ENCODE assay signal across 34 cellular contexts in genomic region chr14:68188174-68188573, GRCh38.
"Had no signal": no experiment of that assay in that cellular context is flagged by ENCODE, and none has a peak within 500 bp of the region (broad histone marks: within the 10 kb centered on the region; RNA-seq: fewer than 3 reads in every experiment).

No MANE protein-coding gene starts in this region.

- H3K27me3 Mint-ChIP-seq: activated CD4-positive, alpha-beta memory T cell treated with anti-CD3 and anti-CD28 coated beads, Interleukin-2, amount 10 ng/mL, durations not matched to agents 7 days and 5 days; activated CD8-positive, alpha-beta memory T cell treated with anti-CD3 and anti-CD28 coated beads, Interleukin-2, amount 10 ng/mL, durations not matched to agents 7 days and 5 days; activated naive CD4-positive, alpha-beta T cell treated with anti-CD3 and anti-CD28 coated beads, Interleukin-2, amount 10 ng/mL, durations not matched to agents 7 days and 5 days; activated naive CD8-positive, alpha-beta T cell; activated naive CD8-positive, alpha-beta T cell treated with anti-CD3 and anti-CD28 coated beads, Interleukin-2, amount 50 U/mL, for 24 hours had no signal

- H3K27ac Mint-ChIP-seq: activated CD4-positive, alpha-beta memory T cell treated with anti-CD3 and anti-CD28 coated beads, Interleukin-2, amount 10 ng/mL, durations not matched to agents 7 days and 5 days; activated CD8-positive, alpha-beta memory T cell treated with anti-CD3 and anti-CD28 coated beads, Interleukin-2, amount 10 ng/mL, durations not matched to agents 7 days and 5 days; activated naive CD4-positive, alpha-beta T cell treated with anti-CD3 and anti-CD28 coated beads, Interleukin-2, amount 10 ng/mL, durations not matched to agents 7 days and 5 days; activated naive CD8-positive, alpha-beta T cell; activated naive CD8-positive, alpha-beta T cell treated with anti-CD3 and anti-CD28 coated beads, Interleukin-2, amount 50 U/mL, for 24 hours had no signal

- H2AFZ ChIP-seq: PC-9 had no signal

- H3K4me3 ChIP-seq: PC-9 had no signal

- H3K27ac ChIP-seq: brain microvascular endothelial cell, PC-9, VCaP had no signal

- H3K4me2 ChIP-seq: PC-9 had no signal

- ATAC-seq: activated CD8-positive, alpha-beta memory T cell treated with anti-CD3 and anti-CD28 coated beads, Interleukin-2, amount 10 ng/mL, durations not matched to agents 7 days and 5 days; activated naive CD8-positive, alpha-beta T cell treated with anti-CD3 and anti-CD28 coated beads, Interleukin-2, amount 50 U/mL, for 24 hours had no signal

- H3K27me3 ChIP-seq: brain microvascular endothelial cell had no signal

- H3K9me3 Mint-ChIP-seq: activated CD4-positive, alpha-beta memory T cell treated with anti-CD3 and anti-CD28 coated beads, Interleukin-2, amount 10 ng/mL, durations not matched to agents 7 days and 5 days; activated naive CD4-positive, alpha-beta T cell treated with anti-CD3 and anti-CD28 coated beads, Interleukin-2, amount 10 ng/mL, durations not matched to agents 7 days and 5 days had no signal

- DNase-seq: activated CD4-positive, alpha-beta memory T cell treated with anti-CD3 and anti-CD28 coated beads, Interleukin-2, amount 10 ng/mL, durations not matched to agents 7 days and 5 days; activated CD4-positive, alpha-beta T cell treated with anti-CD3 and anti-CD28 coated beads for 1 hour; activated CD4-positive, alpha-beta T cell treated with anti-CD3 and anti-CD28 coated beads for 48 hours; activated CD4-positive, CD25-positive, alpha-beta regulatory T cell; activated CD8-positive, alpha-beta memory T cell treated with anti-CD3 and anti-CD28 coated beads for 24 hours; activated CD8-positive, alpha-beta memory T cell treated with anti-CD3 and anti-CD28 coated beads, Interleukin-2, amount 10 ng/mL, durations not matched to agents 7 days and 5 days; activated CD8-positive, alpha-beta memory T cell treated with anti-CD3 and anti-CD28 coated beads, Interleukin-2, amount 50 U/mL, for 48 hours; activated effector memory CD4-positive, alpha-beta T cell treated with Interleukin-2 at 50 U/mL for 16 hours; activated naive CD4-positive, alpha-beta T cell treated with anti-CD3 and anti-CD28 coated beads, Interleukin-2, amount 10 ng/mL, durations not matched to agents 7 days and 5 days; activated naive CD8-positive, alpha-beta T cell treated with anti-CD3 and anti-CD28 coated beads, Interleukin-2, amount 50 U/mL, for 24 hours; activated T-cell treated with anti-CD3 and anti-CD28 coated beads, Interleukin-2, amount 50 U/mL, for 48 hours; anterior cingulate cortex; brain microvascular endothelial cell; central memory CD4-positive, alpha-beta T cell; MM.1S; MV-4-11; NCI-H1092; NCI-H1436 treated with DMSO at 0.1 percent for 48 hours; NCI-H187; NCI-H2029 treated with DMSO at 0.1 percent for 48 hours; NCI-H2107; NCI-H2171; NCI-H510A; NCI-H526; NCI-H748 treated with DMSO at 0.1 percent for 48 hours; NK-92 treated with Interleukin-12 subunit alpha and Interleukin-12 subunit beta, amount 100 ng/mL, for 24 hours; Right ventricle myocardium superior; SW 1271; T-helper 1 cell; T-helper 2 cell; T-helper 9 cell had no signal

- H3K4me3 Mint-ChIP-seq: activated CD4-positive, alpha-beta memory T cell treated with anti-CD3 and anti-CD28 coated beads, Interleukin-2, amount 10 ng/mL, durations not matched to agents 7 days and 5 days; activated CD8-positive, alpha-beta memory T cell treated with anti-CD3 and anti-CD28 coated beads, Interleukin-2, amount 10 ng/mL, durations not matched to agents 7 days and 5 days; activated naive CD4-positive, alpha-beta T cell treated with anti-CD3 and anti-CD28 coated beads, Interleukin-2, amount 10 ng/mL, durations not matched to agents 7 days and 5 days; activated naive CD8-positive, alpha-beta T cell; activated naive CD8-positive, alpha-beta T cell treated with anti-CD3 and anti-CD28 coated beads, Interleukin-2, amount 50 U/mL, for 24 hours had no signal

- H3K36me3 ChIP-seq: brain microvascular endothelial cell had no signal
